ENCODE assay signal across 10 cellular contexts in genomic region chr1:29711582-29712274, GRCh38.
A peak's percentile ranks its signal among the peaks of the same experiment; 100 is the strongest.
DNase-seq lines count a peak whose midpoint lies in the region; ATAC-seq and TF ChIP-seq lines count a peak whose summit lies in the region.
"Had no signal": no experiment of that assay in that cellular context is flagged by ENCODE, and none has a peak within 500 bp of the region (broad histone marks: within the 10 kb centered on the region; RNA-seq: fewer than 3 reads in every experiment).

No MANE protein-coding gene starts in this region.

- peaks cover 2% of the 10 kb centered on the region for H3K4me1 Mint-ChIP-seq in activated T-cell treated with anti-CD3 and anti-CD28 coated beads, Interleukin-2, amount 50 U/mL, for 4 hours (ENCODE audit: low read depth)
- H3K4me1 Mint-ChIP-seq in chondrocyte (ENCODE audit: low read depth): peaks cover 31% of the 10 kb centered on the region

- H3K27me3 ChIP-seq in GM23248 (replicated peaks; ENCODE audit: insufficient read depth): no peaks in the 10 kb centered on the region
- H3K27me3 ChIP-seq in mesenchymal stem cell (ENCODE audit: control insufficient read depth in 1 of 2, insufficient read depth in 1 of 2, low read length in 2 of 2): no peaks in the 10 kb centered on the region

- no peak overlapping the region for H3K4ac ChIP-seq in mesenchymal stem cell (ENCODE audit: low read depth in 1 of 2, low read length in 2 of 2)

- TF ChIP-seq CTCF in chondrocyte (IDR thresholded peaks at IDR 0.05): no peak

- no peaks in the 10 kb centered on the region for H3K36me3 Mint-ChIP-seq in activated T-cell treated with anti-CD3 and anti-CD28 coated beads, Interleukin-2, amount 50 U/mL, for 4 hours (ENCODE audit: insufficient read depth)
- H3K36me3 Mint-ChIP-seq in chondrocyte (ENCODE audit: low read depth): no peaks in the 10 kb centered on the region

- ATAC-seq in activated T-cell treated with anti-CD3 and anti-CD28 coated beads, Interleukin-2, amount 50 U/mL, for 4 hours: peak; percentile 35 to 47
- ATAC-seq: effector memory CD8-positive, alpha-beta T cell had no signal

- H3K27ac Mint-ChIP-seq in chondrocyte (ENCODE audit: unreplicated experiment): no peak overlapping the region
- H3K27ac Mint-ChIP-seq: effector memory CD8-positive, alpha-beta T cell had no signal

- DNase-seq in GDM1 (lab: John Stamatoyannopoulos, UW) (peak; percentile 8), GM23248 (peak; percentile 93), mesenchymal stem cell (peak; percentile 53), NCI-H1694 treated with DMSO at 0.1 percent for 48 hours (lab: John Stamatoyannopoulos, UW) (no peak), NCI-H2081 (lab: John Stamatoyannopoulos, UW) (no peak), chondrocyte (ENCODE audit: low spot score) (no peak), NCI-H187 treated with DMSO at 0.1 percent for 48 hours (lab: John Stamatoyannopoulos, UW) (no peak)
- no peak for DNase-seq in activated T-cell treated with anti-CD3 and anti-CD28 coated beads, Interleukin-2, amount 50 U/mL, for 4 hours
- DNase-seq: effector memory CD8-positive, alpha-beta T cell; NCI-H2227 treated with DMSO at 0.1 percent for 48 hours had no signal

- H3K27ac ChIP-seq in GM23248 (peak overlapping the region; percentile 32), mesenchymal stem cell (ENCODE audit: low read length, poor library complexity, severe bottlenecking) (peak overlapping the region; percentile 54)

- H2BK15ac ChIP-seq in mesenchymal stem cell (ENCODE audit: low read depth, poor library complexity, severe bottlenecking): peak overlapping the region; percentile 8

- H2AK5ac ChIP-seq in mesenchymal stem cell (ENCODE audit: low read length, severe bottlenecking): peak overlapping the region; percentile 57

- no peaks in the 10 kb centered on the region for H3K79me1 ChIP-seq in mesenchymal stem cell (replicated peaks; ENCODE audit: low read length, poor library complexity, severe bottlenecking)

- H3K79me2 ChIP-seq in GM23248 (ENCODE audit: insufficient read depth): no peaks in the 10 kb centered on the region

- WGBS in GM23248 (ENCODE audit: low coverage in 1 of 2, low lambda C conversion rate in 2 of 2, missing lambda C conversion rate in 2 of 2), 2 experiments: 14 to 25% methylated on average over 7 of the region's 7 CpGs
- 42% methylated on average over 7 of the region's 7 CpGs for WGBS in mesenchymal stem cell

- H3K4me3 Mint-ChIP-seq in activated T-cell treated with anti-CD3 and anti-CD28 coated beads, Interleukin-2, amount 50 U/mL, for 4 hours: no peak overlapping the region
- no peak overlapping the region for H3K4me3 Mint-ChIP-seq in chondrocyte (ENCODE audit: unreplicated experiment)
- H3K4me3 Mint-ChIP-seq: effector memory CD8-positive, alpha-beta T cell had no signal

- no peaks in the 10 kb centered on the region for H3K9me3 Mint-ChIP-seq in activated T-cell treated with anti-CD3 and anti-CD28 coated beads, Interleukin-2, amount 50 U/mL, for 4 hours
- peaks cover 4% of the 10 kb centered on the region for H3K9me3 Mint-ChIP-seq in chondrocyte (ENCODE audit: low read depth)
- H3K9me3 Mint-ChIP-seq: effector memory CD8-positive, alpha-beta T cell had no signal

- in situ Hi-C loops in GM23248 (cut with MboI): no loop called here

- peaks cover 42% of the 10 kb centered on the region for H3F3A ChIP-seq in GM23248 (ENCODE audit: insufficient read depth)

- H2AFZ ChIP-seq in GM23248 (no peak overlapping the region), mesenchymal stem cell (ENCODE audit: low read depth, low read length) (no peak overlapping the region)

- H3K4me1 ChIP-seq in GM23248 (ENCODE audit: insufficient read depth) (peaks cover 52% of the 10 kb centered on the region), mesenchymal stem cell (ENCODE audit: control insufficient read depth, insufficient read depth, low read depth, low read length) (peaks cover 39% of the 10 kb centered on the region)

- H3K9me3 ChIP-seq in GM23248 (ENCODE audit: low read depth) (no peaks in the 10 kb centered on the region), mesenchymal stem cell (ENCODE audit: control insufficient read depth, low read length) (no peaks in the 10 kb centered on the region)

- no peaks in the 10 kb centered on the region for H3K9me2 ChIP-seq in GM23248 (ENCODE audit: insufficient read depth)

- peaks cover 33% of the 10 kb centered on the region for H3K27me3 Mint-ChIP-seq in activated T-cell treated with anti-CD3 and anti-CD28 coated beads, Interleukin-2, amount 50 U/mL, for 4 hours (ENCODE audit: low read depth)
- no peaks in the 10 kb centered on the region for H3K27me3 Mint-ChIP-seq in chondrocyte (ENCODE audit: low read depth)

- no peaks in the 10 kb centered on the region for H4K20me1 ChIP-seq in GM23248 (ENCODE audit: insufficient read depth)

- no peak overlapping the region for H2BK5ac ChIP-seq in mesenchymal stem cell (ENCODE audit: low read depth, low read length, poor library complexity, severe bottlenecking)

- H3K36me3 ChIP-seq in GM23248 (ENCODE audit: low read depth): no peaks in the 10 kb centered on the region
- no peaks in the 10 kb centered on the region for H3K36me3 ChIP-seq in mesenchymal stem cell (ENCODE audit: control insufficient read depth in 1 of 2, insufficient read depth in 2 of 2, low read depth in 1 of 2, low read length in 2 of 2)

- H3K4me3 ChIP-seq in GM23248 (no peak overlapping the region), mesenchymal stem cell (ENCODE audit: insufficient read depth in 1 of 2, low read depth in 1 of 2, low read length in 2 of 2) (no peak overlapping the region)

- no peak overlapping the region for H4K8ac ChIP-seq in mesenchymal stem cell (ENCODE audit: low read length)

- H3K9ac ChIP-seq in GM23248 (no peak overlapping the region), mesenchymal stem cell (ENCODE audit: low read length) (no peak overlapping the region)

- H4K91ac ChIP-seq in mesenchymal stem cell (ENCODE audit: low read length): no peak overlapping the region

- no peak overlapping the region for H3K14ac ChIP-seq in mesenchymal stem cell (ENCODE audit: low read length in 2 of 2)

- no peak overlapping the region for H2BK120ac ChIP-seq in mesenchymal stem cell (ENCODE audit: low read depth, low read length)

- no peak overlapping the region for H3K18ac ChIP-seq in mesenchymal stem cell (ENCODE audit: low read depth in 1 of 2, low read length in 2 of 2)

- H2BK12ac ChIP-seq in mesenchymal stem cell (ENCODE audit: low read length in 2 of 2): no peak overlapping the region

- H3K4me2 ChIP-seq in GM23248 (ENCODE audit: unreplicated experiment) (peak overlapping the region; percentile 63), mesenchymal stem cell (ENCODE audit: low read length, poor library complexity, severe bottlenecking) (no peak overlapping the region)

- H3K23ac ChIP-seq in mesenchymal stem cell (ENCODE audit: low read length in 2 of 2): peak overlapping the region in 1 of 2 experiments; percentile 10

Comparison
In these comparisons a context has a peak if more than half of its experiments do, and no peak if none do; other contexts are left out.
1. DNase-seq: peak in GDM1 (single experiment), GM23248 (single experiment) and mesenchymal stem cell (single experiment); none in activated T-cell treated with anti-CD3 and anti-CD28 coated beads, Interleukin-2, amount 50 U/mL, for 4 hours (single experiment), NCI-H1694 treated with DMSO at 0.1 percent for 48 hours (single experiment), NCI-H2081 (0 of 2), chondrocyte (single experiment) and NCI-H187 treated with DMSO at 0.1 percent for 48 hours (single experiment).